ENCODE assay signal across 19 cellular contexts in genomic region chr2:179711375-179711774, GRCh38.
A peak's percentile ranks its signal among the peaks of the same experiment; 100 is the strongest.
DNase-seq lines count a peak whose midpoint lies in the region; ATAC-seq and TF ChIP-seq lines count a peak whose summit lies in the region.
"Had no signal": no experiment of that assay in that cellular context is flagged by ENCODE, and none has a peak within 500 bp of the region (broad histone marks: within the 10 kb centered on the region; RNA-seq: fewer than 3 reads in every experiment).

No MANE protein-coding gene starts in this region.

- H3K79me2 ChIP-seq in SK-N-SH (ENCODE audit: insufficient read depth): no peaks in the 10 kb centered on the region
- no peaks in the 10 kb centered on the region for H3K79me2 ChIP-seq in PC-3 (ENCODE audit: low read length)
- no peaks in the 10 kb centered on the region for H3K79me2 ChIP-seq in hepatocyte
- no peaks in the 10 kb centered on the region for H3K79me2 ChIP-seq in trophoblast cell (ENCODE audit: control insufficient read depth, insufficient read depth, low read length, poor library complexity)

- no peak overlapping the region for H2AK5ac ChIP-seq in trophoblast cell (ENCODE audit: low read length)

- H3K18ac ChIP-seq in trophoblast cell (ENCODE audit: low read length): no peak overlapping the region

- H3K36me3 ChIP-seq in SK-N-SH (replicated peaks in 1 of 2; ENCODE audit: control insufficient read depth in 1 of 2, insufficient read depth in 2 of 2, low read length in 1 of 2) (no peaks in the 10 kb centered on the region), PC-3 (ENCODE audit: low read depth, low read length) (no peaks in the 10 kb centered on the region), hepatocyte (replicated peaks; ENCODE audit: insufficient read depth, low read depth) (no peaks in the 10 kb centered on the region), trophoblast cell (ENCODE audit: control insufficient read depth in 1 of 2, insufficient read depth in 2 of 2, low read length in 2 of 2) (no peaks in the 10 kb centered on the region)
- no peaks in the 10 kb centered on the region for H3K36me3 ChIP-seq in CD8-positive, alpha-beta memory T cell (ENCODE audit: insufficient read depth, low read length)

- intact Hi-C loops in PC-3 (cut with micrococcal nuclease): no loop called here

- H3K27ac Mint-ChIP-seq in CD8-positive, alpha-beta memory T cell: no peak overlapping the region

- no peak overlapping the region for H2BK12ac ChIP-seq in trophoblast cell (ENCODE audit: low read length)

- H2BK5ac ChIP-seq in trophoblast cell (ENCODE audit: low read depth, low read length, poor library complexity): no peak overlapping the region

- H3F3A ChIP-seq in SK-N-SH (replicated peaks; ENCODE audit: insufficient read depth) (no peaks in the 10 kb centered on the region), PC-3 (ENCODE audit: low read length, unreplicated experiment) (no peaks in the 10 kb centered on the region)

- H3K4me3 Mint-ChIP-seq in CD8-positive, alpha-beta memory T cell: no peak overlapping the region

- H3K9me3 Mint-ChIP-seq in CD8-positive, alpha-beta memory T cell: peaks cover 0 to 3% (median 2%) of the 10 kb centered on the region in 5 donors

- H3K9ac ChIP-seq in SK-N-SH (no peak overlapping the region), PC-3 (ENCODE audit: low read length) (no peak overlapping the region), trophoblast cell (ENCODE audit: low read length) (no peak overlapping the region)
- H3K9ac ChIP-seq: GM23248 had no signal

- CTCF ChIA-PET in SK-N-SH (lab: Yijun Ruan, JAX) (no interaction called here), PC-3 (lab: Charles Lee) (no interaction called here)
- CTCF ChIA-PET in CD8-positive, alpha-beta memory T cell (lab: Charles Lee): no interaction called here

- no peak overlapping the region for H4K12ac ChIP-seq in trophoblast cell (ENCODE audit: low read depth, low read length)

- no peak for TF ChIP-seq RAD21 in SK-N-SH (IDR thresholded peaks at IDR 0.05; ENCODE audit: low read length)

- 50% methylated on average over 4 of the region's 4 CpGs for WGBS in SK-N-SH (ENCODE audit: low lambda C conversion rate)
- 54% methylated on average over 4 of the region's 4 CpGs for WGBS in hepatocyte (ENCODE audit: low lambda C conversion rate, missing lambda C conversion rate)
- no CpG with 5 or more reads among the region's 4 CpGs for WGBS in trophoblast cell (ENCODE audit: extremely low coverage, insufficient coverage, insufficient read length)

- no peaks in the 10 kb centered on the region for H3K9me2 ChIP-seq in SK-N-SH
- no peaks in the 10 kb centered on the region for H3K9me2 ChIP-seq in PC-3 (replicated peaks; ENCODE audit: low read length)
- H3K9me2 ChIP-seq in hepatocyte (replicated peaks; ENCODE audit: insufficient read depth): no peaks in the 10 kb centered on the region

- no peaks in the 10 kb centered on the region for H3K4me1 Mint-ChIP-seq in CD8-positive, alpha-beta memory T cell

- H3K79me1 ChIP-seq in trophoblast cell (ENCODE audit: low read length): peaks cover 7% of the 10 kb centered on the region

- DNase-seq in SK-N-SH (no peak), PC-3 (peak; percentile 29), hepatocyte (ENCODE audit: low spot score) (peak; percentile 7), trophoblast cell (peak; percentile 90 to 98), Kasumi-1 (lab: John Stamatoyannopoulos, UW) (no peak)
- DNase-seq in CD8-positive, alpha-beta memory T cell: no peak
- DNase-seq: Calu3, GM23248, KG1, NCI-H1417, NCI-H187, NCI-H2107, NCI-H510A treated with DMSO at 0.1 percent for 48 hours, NCI-H82 had no signal

- H3K27ac ChIP-seq in SK-N-SH (ENCODE audit: low read depth in 2 of 2, low read length in 1 of 2) (no peak overlapping the region; a peak in 1 of 4 replicates), PC-3 (ENCODE audit: low read length) (no peak overlapping the region), hepatocyte (no peak overlapping the region), trophoblast cell (ENCODE audit: low read depth, low read length) (no peak overlapping the region)
- H3K27ac ChIP-seq in CD8-positive, alpha-beta memory T cell (ENCODE audit: low read depth, low read length): no peak overlapping the region
- H3K27ac ChIP-seq: 22Rv1, GM23248, RWPE1 had no signal

- no peaks in the 10 kb centered on the region for H4K20me1 ChIP-seq in SK-N-SH (ENCODE audit: insufficient read depth)
- H4K20me1 ChIP-seq in PC-3 (ENCODE audit: low read length): no peaks in the 10 kb centered on the region
- H4K20me1 ChIP-seq in hepatocyte (ENCODE audit: insufficient read depth, poor library complexity, severe bottlenecking): no peaks in the 10 kb centered on the region

- H3K23ac ChIP-seq in trophoblast cell (ENCODE audit: low read length): no peak overlapping the region

- H3K4ac ChIP-seq in trophoblast cell (ENCODE audit: low read depth, low read length): no peak overlapping the region

- H3K14ac ChIP-seq in trophoblast cell (ENCODE audit: low read length): no peak overlapping the region

- H3K4me3 ChIP-seq in SK-N-SH (ENCODE audit: low read depth in 2 of 2, low read length in 1 of 2): no peak overlapping the region
- no peak overlapping the region for H3K4me3 ChIP-seq in PC-3 (ENCODE audit: low read length)
- no peak overlapping the region for H3K4me3 ChIP-seq in hepatocyte
- H3K4me3 ChIP-seq in trophoblast cell (ENCODE audit: low read depth, low read length): no peak overlapping the region
- H3K4me3 ChIP-seq in CD8-positive, alpha-beta memory T cell (ENCODE audit: low read length): no peak overlapping the region
- H3K4me3 ChIP-seq: GM23248 had no signal

- H4K91ac ChIP-seq in trophoblast cell (ENCODE audit: low read depth, low read length): no peak overlapping the region

- H3K27me3 ChIP-seq in SK-N-SH (ENCODE audit: insufficient read depth): no peaks in the 10 kb centered on the region
- no peaks in the 10 kb centered on the region for H3K27me3 ChIP-seq in PC-3 (ENCODE audit: low read length)
- no peaks in the 10 kb centered on the region for H3K27me3 ChIP-seq in hepatocyte
- no peaks in the 10 kb centered on the region for H3K27me3 ChIP-seq in trophoblast cell (ENCODE audit: insufficient read depth, low read length)
- no peaks in the 10 kb centered on the region for H3K27me3 ChIP-seq in CD8-positive, alpha-beta memory T cell (ENCODE audit: insufficient read depth, low read length, poor library complexity, severe bottlenecking)

- no peak overlapping the region for H4K8ac ChIP-seq in trophoblast cell (ENCODE audit: low read depth, low read length)

- ATAC-seq in SK-N-SH treated with all-trans-retinoic acid at 6 μM for 48 hours: peak; percentile 82
- no peak for ATAC-seq in PC-3
- ATAC-seq in HG02970 (IDR thresholded peaks at IDR 0.05; ENCODE audit: low FRiP score, unreplicated experiment): no peak
- ATAC-seq: HCT116 had no signal

- no peak for TF ChIP-seq CTCF in SK-N-SH (IDR thresholded peaks at IDR 0.05)
- no peak for TF ChIP-seq CTCF in PC-3 (conservative IDR thresholded peaks at IDR 0.05; ENCODE audit: low read depth, low read length)
- TF ChIP-seq CTCF in hepatocyte (IDR thresholded peaks at IDR 0.05; ENCODE audit: poor library complexity): no peak

- no peaks in the 10 kb centered on the region for H3K36me3 Mint-ChIP-seq in CD8-positive, alpha-beta memory T cell

- H3K9me3 ChIP-seq in SK-N-SH (no peaks in the 10 kb centered on the region), PC-3 (ENCODE audit: low read length) (no peaks in the 10 kb centered on the region), hepatocyte (ENCODE audit: low read depth) (no peaks in the 10 kb centered on the region), trophoblast cell (ENCODE audit: insufficient read depth, low read depth, low read length) (no peaks in the 10 kb centered on the region)
- no peaks in the 10 kb centered on the region for H3K9me3 ChIP-seq in CD8-positive, alpha-beta memory T cell (ENCODE audit: low read length)

- no peak for TF ChIP-seq EP300 in SK-N-SH (IDR thresholded peaks at IDR 0.05; ENCODE audit: borderline replicate concordance in 1 of 2, low read depth in 1 of 2, low read length in 1 of 2)

- no TSS peak for BruUV-seq in PC-3 (replicated peaks; lab: Mats Ljungman, UMichigan)

- no peak overlapping the region for H2BK120ac ChIP-seq in trophoblast cell (ENCODE audit: insufficient read depth, low read length, poor library complexity)

- POLR2A ChIA-PET in SK-N-SH (lab: Yijun Ruan, JAX): no interaction called here
- POLR2A ChIA-PET in PC-3 (lab: Charles Lee; ENCODE audit: unreplicated experiment): no interaction called here
- POLR2A ChIA-PET in CD8-positive, alpha-beta memory T cell (lab: Charles Lee): no interaction called here

- no peak overlapping the region for H2AFZ ChIP-seq in SK-N-SH (ENCODE audit: low read depth)
- H2AFZ ChIP-seq in PC-3 (ENCODE audit: low read length): no peak overlapping the region
- no peak overlapping the region for H2AFZ ChIP-seq in hepatocyte
- H2AFZ ChIP-seq in trophoblast cell (ENCODE audit: insufficient read depth, low read length, poor library complexity): no peak overlapping the region
- H2AFZ ChIP-seq: GM23248 had no signal

- H3K4me2 ChIP-seq in SK-N-SH: no peak overlapping the region
- H3K4me2 ChIP-seq in PC-3 (ENCODE audit: low read length): no peak overlapping the region
- no peak overlapping the region for H3K4me2 ChIP-seq in hepatocyte
- H3K4me2 ChIP-seq in trophoblast cell (ENCODE audit: low read length): no peak overlapping the region

- peaks cover 0 to 3% of the 10 kb centered on the region in 2 donors for H3K27me3 Mint-ChIP-seq in CD8-positive, alpha-beta memory T cell

- H3K4me1 ChIP-seq in SK-N-SH (ENCODE audit: control insufficient read depth in 1 of 2, insufficient read depth in 2 of 2, low read depth in 1 of 2, low read length in 1 of 2): no peaks in the 10 kb centered on the region
- H3K4me1 ChIP-seq in PC-3 (ENCODE audit: insufficient read depth, low read length): peaks cover 13% of the 10 kb centered on the region
- no peaks in the 10 kb centered on the region for H3K4me1 ChIP-seq in hepatocyte (ENCODE audit: insufficient read depth)
- peaks cover 3 to 5% of the 10 kb centered on the region in 2 experiments for H3K4me1 ChIP-seq in trophoblast cell (ENCODE audit: control insufficient read depth in 1 of 2, insufficient read depth in 2 of 2, low read length in 2 of 2)
- H3K4me1 ChIP-seq in CD8-positive, alpha-beta memory T cell (ENCODE audit: insufficient read depth, low read length): no peaks in the 10 kb centered on the region

TF ChIP-seq in SK-N-SH treated with all-trans-retinoic acid at 6 μM for 48 hours, 23 proteins besides CTCF, POLR2A, EP300 and RAD21 (continues in another document):
- no peak for TF ChIP-seq ZC3H10 (CRISPR knock-in tag; IDR thresholded peaks at IDR 0.05)

TF ChIP-seq in SK-N-SH, 30 proteins besides CTCF, POLR2A, EP300 and RAD21:
- no peak for TF ChIP-seq EZH2phosphoT487 (IDR thresholded peaks at IDR 0.05; ENCODE audit: borderline replicate concordance, low read depth)
- TF ChIP-seq JUND (IDR thresholded peaks at IDR 0.05): no peak
- no peak for TF ChIP-seq POLR2AphosphoS5 (IDR thresholded peaks at IDR 0.05; ENCODE audit: low read depth, low read length)
- no peak for TF ChIP-seq GATA2 (CRISPR knock-in tag; IDR thresholded peaks at IDR 0.05)
- no peak for TF ChIP-seq YY1 (IDR thresholded peaks at IDR 0.05; ENCODE audit: low read depth)
- no peak for TF ChIP-seq MEF2A (IDR thresholded peaks at IDR 0.05; ENCODE audit: borderline replicate concordance, low read depth)
- TF ChIP-seq SIN3A (IDR thresholded peaks at IDR 0.05; ENCODE audit: borderline replicate concordance, low read depth, low read length): no peak
- TF ChIP-seq FOSL2 (IDR thresholded peaks at IDR 0.05; ENCODE audit: borderline replicate concordance, low read depth): no peak

Comparison
In these comparisons a context has a peak if more than half of its experiments do, and no peak if none do; other contexts are left out.
1. DNase-seq: peak in PC-3 (single experiment), hepatocyte (single experiment) and trophoblast cell (2 of 2); none in SK-N-SH (single experiment), CD8-positive, alpha-beta memory T cell (0 of 5) and Kasumi-1 (0 of 2).